9 cellular contexts compared by ENCODE assay signal in the genomic region with DNA sequence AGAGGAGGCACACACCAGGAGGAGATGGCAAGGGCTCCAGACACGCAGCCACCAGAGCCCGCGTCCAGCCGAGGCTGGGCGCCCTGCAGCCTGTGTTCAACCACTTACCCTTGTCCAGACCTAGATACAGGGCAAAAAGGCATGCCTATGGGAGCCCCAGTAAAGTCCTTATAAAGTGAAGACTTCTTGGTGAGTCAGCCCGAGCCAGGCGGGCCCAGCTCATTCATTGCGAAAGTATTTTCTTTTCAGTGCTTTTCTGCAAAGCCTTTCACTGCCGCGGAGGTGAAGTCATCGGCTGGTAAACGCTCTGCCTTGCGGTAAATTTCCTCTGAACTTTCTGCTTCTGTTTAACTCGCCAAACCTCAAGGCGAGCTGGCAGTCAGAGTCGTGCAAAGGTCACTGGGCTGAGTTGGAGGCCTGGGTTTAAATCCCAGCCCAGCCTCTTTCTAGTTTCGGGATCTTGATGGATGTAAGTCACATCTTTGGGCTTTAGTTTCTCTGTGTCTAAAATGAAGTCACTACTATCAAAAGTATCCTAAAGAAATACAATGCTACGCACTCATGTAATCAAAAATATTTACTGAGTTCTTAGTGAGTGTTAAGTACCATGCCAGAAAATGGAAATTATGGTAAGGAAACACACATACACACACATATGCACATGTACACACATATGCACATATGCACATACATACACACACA. TPM values are rescaled to one million over a fixed set of nuclear protein-coding genes. Genes with fewer than 3 reads are reported as not detected.
DNase-seq lines count a peak whose midpoint lies in the region; ATAC-seq, FAIRE-seq and TF ChIP-seq lines count a peak whose summit lies in the region.
"Had no signal": no experiment of that assay in that cellular context is flagged by ENCODE, and none has a peak within 500 bp of the region (broad histone marks: within the 10 kb centered on the region; RNA-seq: fewer than 3 reads in every experiment).

No MANE protein-coding gene starts in this region.

- H3K9me3 Mint-ChIP-seq in activated T-cell treated with anti-CD3 and anti-CD28 coated beads, Interleukin-2, amount 50 U/mL, for 72 hours = no peaks in the 10 kb centered on the region
- no peaks in the 10 kb centered on the region for H3K9me3 Mint-ChIP-seq in progenitor cell of endocrine pancreas (ENCODE audit: low read depth)

- peak; percentile 51 for FAIRE-seq in GM19239 (lab: Jason Lieb, UNC)

- DNase-seq in GM19239 (ENCODE audit: insufficient read length, low spot score) (peak; percentile 30), fibroblast of villous mesenchyme (ENCODE audit: low read depth) (peak; percentile 99), progenitor cell of endocrine pancreas (ENCODE audit: low spot score, unreplicated experiment) (no peak)
- peak; percentile 86 to 91 for DNase-seq in activated T-cell treated with anti-CD3 and anti-CD28 coated beads, Interleukin-2, amount 50 U/mL, for 72 hours

- no peaks in the 10 kb centered on the region for H3K36me3 ChIP-seq in OCI-LY3 (replicated peaks; ENCODE audit: low read depth, low read length)
- H3K36me3 ChIP-seq in urinary bladder (ENCODE audit: insufficient read depth) = no peaks in the 10 kb centered on the region

- peak overlapping the region; percentile 71 to 84 for H3K4me3 Mint-ChIP-seq in activated T-cell treated with anti-CD3 and anti-CD28 coated beads, Interleukin-2, amount 50 U/mL, for 72 hours
- peak overlapping the region; percentile 45 for H3K4me3 Mint-ChIP-seq in progenitor cell of endocrine pancreas (ENCODE audit: low read depth)

- peak; percentile 94 to 97 for ATAC-seq in activated T-cell treated with anti-CD3 and anti-CD28 coated beads, Interleukin-2, amount 50 U/mL, for 72 hours (replicated peaks in 1 of 2)
- no peak for ATAC-seq in HG02981 (IDR thresholded peaks at IDR 0.05; ENCODE audit: unreplicated experiment)
- no peak for ATAC-seq in HG03097 (IDR thresholded peaks at IDR 0.05; ENCODE audit: low FRiP score, unreplicated experiment)

- H3K9ac ChIP-seq in OCI-LY3 (ENCODE audit: low read length) = no peak overlapping the region

- H3K4me1 Mint-ChIP-seq in activated T-cell treated with anti-CD3 and anti-CD28 coated beads, Interleukin-2, amount 50 U/mL, for 72 hours (ENCODE audit: low read depth) = peaks cover 68% of the 10 kb centered on the region
- H3K4me1 Mint-ChIP-seq in progenitor cell of endocrine pancreas (ENCODE audit: low read depth) = peaks cover 61% of the 10 kb centered on the region

- H3K9me3 ChIP-seq in OCI-LY3 (ENCODE audit: insufficient read depth, low read length) = no peaks in the 10 kb centered on the region

- peaks cover 10% of the 10 kb centered on the region; the same call in 1 of the 2 replicates for H3K4me1 ChIP-seq in OCI-LY3 (ENCODE audit: low read length)
- no peaks in the 10 kb centered on the region for H3K4me1 ChIP-seq in urinary bladder (ENCODE audit: insufficient read depth)

- WGBS in urinary bladder = 14% methylated on average over 18 of the region's 18 CpGs

- no peak overlapping the region for H2AFZ ChIP-seq in OCI-LY3 (ENCODE audit: low read depth, low read length)

- H3K27me3 ChIP-seq in OCI-LY3 (ENCODE audit: low read depth, low read length) = peaks cover 7% of the 10 kb centered on the region; the same call in 1 of the 2 replicates

- peaks cover 0 to under 1% of the 10 kb centered on the region in 2 donors for H3K36me3 Mint-ChIP-seq in activated T-cell treated with anti-CD3 and anti-CD28 coated beads, Interleukin-2, amount 50 U/mL, for 72 hours (ENCODE audit: insufficient read depth in 2 of 2)
- H3K36me3 Mint-ChIP-seq in progenitor cell of endocrine pancreas (ENCODE audit: insufficient read depth) = no peaks in the 10 kb centered on the region

- peak overlapping the region; percentile 39 for H3K4me2 ChIP-seq in OCI-LY3 (ENCODE audit: low read length)

- peak overlapping the region; percentile 26; the same call in 1 of the 2 replicates for H3K4me3 ChIP-seq in OCI-LY3 (ENCODE audit: low read length)
- H3K4me3 ChIP-seq in fibroblast of villous mesenchyme (ENCODE audit: low read depth, low read length) = no peak overlapping the region
- no peak overlapping the region for H3K4me3 ChIP-seq in urinary bladder (ENCODE audit: low read depth, low read length)
- H3K4me3 ChIP-seq: dorsolateral prefrontal cortex had no signal

- no peaks in the 10 kb centered on the region for H3K79me2 ChIP-seq in OCI-LY3 (ENCODE audit: low read length)

- H3K27ac ChIP-seq in OCI-LY3 (ENCODE audit: low read length) = no peak overlapping the region
- H3K27ac ChIP-seq in urinary bladder (ENCODE audit: low read depth) = peak overlapping the region; percentile 79

- TF ChIP-seq CTCF in OCI-LY3 (IDR thresholded peaks at IDR 0.05; ENCODE audit: low read depth, low read length) (no peak), fibroblast of villous mesenchyme (IDR thresholded peaks at IDR 0.05; ENCODE audit: insufficient read depth, low read depth, low read length) (no peak), progenitor cell of endocrine pancreas (IDR thresholded peaks at IDR 0.05; ENCODE audit: unreplicated experiment) (no peak)

- H4K20me1 ChIP-seq in OCI-LY3 (ENCODE audit: insufficient read depth, low read length) = no peaks in the 10 kb centered on the region

- H3K27ac Mint-ChIP-seq in activated T-cell treated with anti-CD3 and anti-CD28 coated beads, Interleukin-2, amount 50 U/mL, for 72 hours = peak overlapping the region; percentile 96
- peak overlapping the region; percentile 95 for H3K27ac Mint-ChIP-seq in progenitor cell of endocrine pancreas

- H3K27me3 Mint-ChIP-seq in activated T-cell treated with anti-CD3 and anti-CD28 coated beads, Interleukin-2, amount 50 U/mL, for 72 hours (ENCODE audit: low read depth) = no peaks in the 10 kb centered on the region
- H3K27me3 Mint-ChIP-seq in progenitor cell of endocrine pancreas = no peaks in the 10 kb centered on the region

RNA-seq across cellular contexts. Expression of gene IFFO2, which starts 54.7 kb away (rescaled TPM):
- total RNA-seq in activated T-cell treated with anti-CD3 and anti-CD28 coated beads, Interleukin-2, amount 50 U/mL, for 72 hours = 10 to 100 TPM; 69.2 to 79.1 TPM
- total RNA-seq in fibroblast of villous mesenchyme = 11.2 and 15.5 TPM in 2 replicates
- 21.0 and 24.4 TPM in 2 replicates for total RNA-seq in progenitor cell of endocrine pancreas
- total RNA-seq in urinary bladder = 4.3 TPM
- polyA plus RNA-seq in urinary bladder = 14.2 TPM

Comparison
In these comparisons a context has a peak if more than half of its experiments do, and no peak if none do; other contexts are left out.
1. ATAC-seq: peak in activated T-cell treated with anti-CD3 and anti-CD28 coated beads, Interleukin-2, amount 50 U/mL, for 72 hours (2 of 2); none in HG02981 (single experiment) and HG03097 (single experiment).